18 cellular contexts compared by ENCODE assay signal in the genomic region with DNA sequence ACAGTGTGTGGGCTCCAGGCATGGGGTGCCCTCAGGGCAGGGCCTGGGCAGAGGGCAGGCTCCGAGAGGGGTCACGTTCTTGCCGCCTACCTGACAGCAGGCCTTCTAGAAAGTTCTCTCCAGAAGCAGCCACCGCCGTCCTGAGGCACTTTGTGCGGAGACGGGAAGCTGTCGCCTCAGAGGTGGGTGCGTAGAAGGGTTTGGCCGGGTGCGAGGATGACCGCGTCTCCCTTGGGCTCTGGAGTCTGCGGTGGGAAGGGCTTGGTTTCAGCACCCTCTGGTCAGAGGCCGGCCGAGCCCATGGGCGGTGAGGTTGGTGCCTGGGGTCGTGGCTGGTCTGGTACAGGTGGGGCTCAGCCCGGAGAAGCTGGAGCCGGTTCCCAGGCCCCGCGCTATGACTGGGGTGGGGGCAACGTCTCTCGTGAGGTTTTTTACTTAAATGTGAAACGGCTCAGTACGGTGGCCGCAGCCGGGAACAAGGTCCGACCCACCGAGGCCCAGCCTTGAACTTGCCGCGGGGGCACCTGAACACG. TPM values are rescaled to one million over a fixed set of nuclear protein-coding genes. Genes with fewer than 3 reads are reported as not detected.
DNase-seq lines count a peak whose midpoint lies in the region; ATAC-seq and TF ChIP-seq lines count a peak whose summit lies in the region.
"Had no signal": no experiment of that assay in that cellular context is flagged by ENCODE, and none has a peak within 500 bp of the region (broad histone marks: within the 10 kb centered on the region; RNA-seq: fewer than 3 reads in every experiment).

No MANE protein-coding gene starts in this region.

- H3K36me3 ChIP-seq in Caco-2 (ENCODE audit: control insufficient read depth, insufficient read depth, low read length), result no peaks in the 10 kb centered on the region; the same call in 1 of the 2 replicates
- no peaks in the 10 kb centered on the region for H3K36me3 ChIP-seq in body of pancreas (replicated peaks in 1 of 2; ENCODE audit: insufficient read depth in 1 of 2, low read depth in 2 of 2)
- no peaks in the 10 kb centered on the region for H3K36me3 ChIP-seq in kidney epithelial cell (ENCODE audit: control insufficient read depth, insufficient read depth, low read length)
- H3K36me3 ChIP-seq: adrenal gland, sigmoid colon had no signal

- H3K4me1 ChIP-seq in Caco-2 (peaks cover 18% of the 10 kb centered on the region), body of pancreas (peaks cover 57% of the 10 kb centered on the region)

- peak overlapping the region; percentile 81 for H3K27ac Mint-ChIP-seq in Caco-2 (ENCODE audit: unreplicated experiment)
- H3K27ac Mint-ChIP-seq in progenitor cell of endocrine pancreas, result peak overlapping the region; percentile 96
- H3K27ac Mint-ChIP-seq in activated naive CD4-positive, alpha-beta T cell treated with anti-CD3 and anti-CD28 coated beads, Interleukin-2, amount 10 ng/mL, durations not matched to agents 7 days and 5 days, result no peak overlapping the region

- WGBS in body of pancreas, 2 donors, result 0 to 11% methylated on average over 11 to 33 of the region's 33 CpGs

- peak overlapping the region; percentile 82 for H3K4me3 ChIP-seq in Caco-2 (ENCODE audit: low read depth, low read length)
- H3K4me3 ChIP-seq in body of pancreas, result peak overlapping the region; percentile 40 to 61
- peak overlapping the region; percentile 63 for H3K4me3 ChIP-seq in kidney epithelial cell (ENCODE audit: low read depth, low read length)
- H3K4me3 ChIP-seq: adrenal gland had no signal

- POLR2A ChIA-PET in Caco-2 (lab: Charles Lee), result interaction anchor here (1.1 kb wide), 1 partner anchor 10 kb away, joined by 3 read pairs; no protein-coding TSS in a partner anchor

- H3K27me3 Mint-ChIP-seq in Caco-2 (ENCODE audit: insufficient read depth, unreplicated experiment), result no peaks in the 10 kb centered on the region
- H3K27me3 Mint-ChIP-seq in progenitor cell of endocrine pancreas, result no peaks in the 10 kb centered on the region
- H3K27me3 Mint-ChIP-seq in activated naive CD4-positive, alpha-beta T cell treated with anti-CD3 and anti-CD28 coated beads, Interleukin-2, amount 10 ng/mL, durations not matched to agents 7 days and 5 days, result peaks cover 24% of the 10 kb centered on the region

- TF ChIP-seq POLR2A in body of pancreas (IDR thresholded peaks at IDR 0.05), result no peak

- H3K27me3 ChIP-seq in Caco-2 (replicated peaks; ENCODE audit: control insufficient read depth, insufficient read depth, low read length), result no peaks in the 10 kb centered on the region
- no peaks in the 10 kb centered on the region for H3K27me3 ChIP-seq in body of pancreas
- no peaks in the 10 kb centered on the region for H3K27me3 ChIP-seq in kidney epithelial cell (ENCODE audit: control insufficient read depth, insufficient read depth, low read length)

- H3K4me3 Mint-ChIP-seq in Caco-2 (ENCODE audit: unreplicated experiment), result peak overlapping the region; percentile 90
- peak overlapping the region; percentile 94 for H3K4me3 Mint-ChIP-seq in progenitor cell of endocrine pancreas (ENCODE audit: low read depth)
- no peak overlapping the region for H3K4me3 Mint-ChIP-seq in activated naive CD4-positive, alpha-beta T cell treated with anti-CD3 and anti-CD28 coated beads, Interleukin-2, amount 10 ng/mL, durations not matched to agents 7 days and 5 days

- no peaks in the 10 kb centered on the region for H3K9me3 Mint-ChIP-seq in Caco-2 (ENCODE audit: unreplicated experiment)
- no peaks in the 10 kb centered on the region for H3K9me3 Mint-ChIP-seq in progenitor cell of endocrine pancreas (ENCODE audit: low read depth)
- H3K9me3 Mint-ChIP-seq in activated naive CD4-positive, alpha-beta T cell treated with anti-CD3 and anti-CD28 coated beads, Interleukin-2, amount 10 ng/mL, durations not matched to agents 7 days and 5 days, result no peaks in the 10 kb centered on the region

- intact Hi-C loops in Caco-2 (cut with micrococcal nuclease; ENCODE audit: unreplicated experiment), result loop anchor here (2.0 to 5.0 kb wide), 4 partner anchors 39 to 146 kb away; partner anchors contain the start of gene C1orf159
- intact Hi-C loops in body of pancreas (cut with DNase I), result no loop called here

- DNase-seq in Caco-2 (peak in 1 of 2 experiments; percentile 34), body of pancreas (peak in 1 of 4 donors; percentile 36), kidney epithelial cell (ENCODE audit: low read depth) (no peak), progenitor cell of endocrine pancreas (ENCODE audit: low spot score, unreplicated experiment) (no peak), Ammon's horn (ENCODE audit: low spot score) (no peak), activated T-cell treated with anti-CD3 and anti-CD28 coated beads for 4 hours (no peak), nucleus accumbens (lab: John Stamatoyannopoulos, UW) (no peak)
- DNase-seq in activated naive CD4-positive, alpha-beta T cell treated with anti-CD3 and anti-CD28 coated beads, Interleukin-2, amount 10 ng/mL, durations not matched to agents 7 days and 5 days, result no peak
- DNase-seq: adrenal gland; GOT3; NCI-H1436 treated with DMSO at 0.1 percent for 48 hours; NCI-H524; sigmoid colon; stimulated activated naive CD4-positive, alpha-beta T cell; T-helper 1 cell had no signal

- H3K27ac ChIP-seq in body of pancreas, result peak overlapping the region; percentile 89 to 97 (median 94)
- H3K27ac ChIP-seq: adrenal gland, KMS-11 had no signal

- H3K36me3 Mint-ChIP-seq in Caco-2 (ENCODE audit: insufficient read depth, unreplicated experiment) (peaks cover 34% of the 10 kb centered on the region), progenitor cell of endocrine pancreas (ENCODE audit: insufficient read depth) (peaks cover 3% of the 10 kb centered on the region)
- H3K36me3 Mint-ChIP-seq in activated naive CD4-positive, alpha-beta T cell treated with anti-CD3 and anti-CD28 coated beads, Interleukin-2, amount 10 ng/mL, durations not matched to agents 7 days and 5 days, result no peaks in the 10 kb centered on the region

- BruUV-seq in Caco-2 (replicated peaks; lab: Mats Ljungman, UMichigan), result no TSS peak

- H3K9me3 ChIP-seq in Caco-2, result no peaks in the 10 kb centered on the region
- no peaks in the 10 kb centered on the region for H3K9me3 ChIP-seq in body of pancreas
- H3K9me3 ChIP-seq: adrenal gland, sigmoid colon had no signal

- ATAC-seq in body of pancreas, result peak; percentile 1
- ATAC-seq: Panc1 had no signal

- H3K4me1 Mint-ChIP-seq in Caco-2 (ENCODE audit: low read depth, unreplicated experiment), result no peaks in the 10 kb centered on the region
- peaks cover 11% of the 10 kb centered on the region for H3K4me1 Mint-ChIP-seq in progenitor cell of endocrine pancreas (ENCODE audit: low read depth)
- no peaks in the 10 kb centered on the region for H3K4me1 Mint-ChIP-seq in activated naive CD4-positive, alpha-beta T cell treated with anti-CD3 and anti-CD28 coated beads, Interleukin-2, amount 10 ng/mL, durations not matched to agents 7 days and 5 days

- TF ChIP-seq CTCF in Caco-2 (IDR thresholded peaks at IDR 0.05; ENCODE audit: insufficient read depth in 1 of 2, low read depth in 1 of 2, low read length in 1 of 2, severe bottlenecking in 1 of 2, unreplicated experiment in 1 of 2), result no peak
- no peak for TF ChIP-seq CTCF in body of pancreas (IDR thresholded peaks at IDR 0.05)
- TF ChIP-seq CTCF in kidney epithelial cell (IDR thresholded peaks at IDR 0.05; ENCODE audit: insufficient read depth, low read length, poor library complexity, severe bottlenecking), result no peak
- TF ChIP-seq CTCF in progenitor cell of endocrine pancreas (IDR thresholded peaks at IDR 0.05; ENCODE audit: unreplicated experiment), result no peak

- CTCF ChIA-PET in Caco-2 (lab: Charles Lee), result interaction anchor here (1.1 kb wide), 1 partner anchor 39 kb away, joined by 5 read pairs; no protein-coding TSS in a partner anchor
- CTCF ChIA-PET in activated naive CD4-positive, alpha-beta T cell treated with anti-CD3 and anti-CD28 coated beads, Interleukin-2, amount 10 ng/mL, durations not matched to agents 7 days and 5 days (lab: Charles Lee), result no interaction called here

RNA-seq across cellular contexts. Expression of gene TTLL10, which starts 10.1 kb away (rescaled TPM):
- 0.29 and 1.2 TPM in 2 replicates for total RNA-seq in Caco-2 (2022)
- under 1 TPM; 0.66 to 0.78 TPM for total RNA-seq in body of pancreas
- 0.27 TPM in 1 of 2 replicates, not detected in the other for total RNA-seq in kidney epithelial cell
- total RNA-seq in progenitor cell of endocrine pancreas, result 5.0 and 5.5 TPM in 2 replicates
- total RNA-seq: adrenal gland, chondrocyte, sigmoid colon had no signal

RNA-seq across cellular contexts. Expression of gene TNFRSF18, which starts 42.8 kb away (rescaled TPM):
- total RNA-seq in Caco-2 (2022) (not detected in 2 replicates), body of pancreas (not detected), kidney epithelial cell (0.67 and 2.1 TPM in 2 replicates), progenitor cell of endocrine pancreas (0.48 TPM in 1 of 2 replicates, not detected in the other)
- total RNA-seq: chondrocyte had no signal

RNA-seq across cellular contexts. Expression of gene C1orf159, which starts 47.7 kb away (rescaled TPM):
- total RNA-seq in Caco-2 (2022) (12.9 and 14.0 TPM in 2 replicates), body of pancreas (10 to 100 TPM in 1 of 2 donors, 1 to 10 TPM in 1; 8.8 to 13.2 TPM), kidney epithelial cell (20.3 and 25.5 TPM in 2 replicates), progenitor cell of endocrine pancreas (21.3 and 23.2 TPM in 2 replicates)

RNA-seq across cellular contexts. Expression of gene TNFRSF4, which starts 50.3 kb away (rescaled TPM):
- total RNA-seq in Caco-2 (2022) (not detected in 2 replicates), body of pancreas (1 to 10 TPM in 1 of 2 donors, under 1 TPM in 1; 0.99 to 2.6 TPM), kidney epithelial cell (0.25 and 3.6 TPM in 2 replicates), progenitor cell of endocrine pancreas (0.33 and 0.38 TPM in 2 replicates)
- total RNA-seq: chondrocyte had no signal
